Comparison of ENCODE assay signal across 1 cellular context in genomic region chr3:23734481-23734880, GRCh38.
TF ChIP-seq lines count a peak whose summit lies in the region.

No MANE protein-coding gene starts in this region.

TF ChIP-seq in GM23338, 12 proteins besides CTCF, POLR2A, EP300 and RAD21 (continued from another document):
- no peak for TF ChIP-seq ZNF462 (CRISPR knock-in tag; IDR thresholded peaks at IDR 0.05)
- TF ChIP-seq POLR2AphosphoS5 (IDR thresholded peaks at IDR 0.05; ENCODE audit: low read depth): no peak
- no peak for TF ChIP-seq EZH2 (IDR thresholded peaks at IDR 0.05; ENCODE audit: low read depth, unreplicated experiment)
- TF ChIP-seq, protein P1, sequence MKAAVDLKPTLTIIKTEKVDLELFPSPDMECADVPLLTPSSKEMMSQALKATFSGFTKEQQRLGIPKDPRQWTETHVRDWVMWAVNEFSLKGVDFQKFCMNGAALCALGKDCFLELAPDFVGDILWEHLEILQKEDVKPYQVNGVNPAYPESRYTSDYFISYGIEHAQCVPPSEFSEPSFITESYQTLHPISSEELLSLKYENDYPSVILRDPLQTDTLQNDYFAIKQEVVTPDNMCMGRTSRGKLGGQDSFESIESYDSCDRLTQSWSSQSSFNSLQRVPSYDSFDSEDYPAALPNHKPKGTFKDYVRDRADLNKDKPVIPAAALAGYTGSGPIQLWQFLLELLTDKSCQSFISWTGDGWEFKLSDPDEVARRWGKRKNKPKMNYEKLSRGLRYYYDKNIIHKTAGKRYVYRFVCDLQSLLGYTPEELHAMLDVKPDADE (IDR thresholded peaks at IDR 0.05): no peak
- no peak for TF ChIP-seq JUNB (IDR thresholded peaks at IDR 0.05; ENCODE audit: unreplicated experiment)
- TF ChIP-seq, protein P2, sequence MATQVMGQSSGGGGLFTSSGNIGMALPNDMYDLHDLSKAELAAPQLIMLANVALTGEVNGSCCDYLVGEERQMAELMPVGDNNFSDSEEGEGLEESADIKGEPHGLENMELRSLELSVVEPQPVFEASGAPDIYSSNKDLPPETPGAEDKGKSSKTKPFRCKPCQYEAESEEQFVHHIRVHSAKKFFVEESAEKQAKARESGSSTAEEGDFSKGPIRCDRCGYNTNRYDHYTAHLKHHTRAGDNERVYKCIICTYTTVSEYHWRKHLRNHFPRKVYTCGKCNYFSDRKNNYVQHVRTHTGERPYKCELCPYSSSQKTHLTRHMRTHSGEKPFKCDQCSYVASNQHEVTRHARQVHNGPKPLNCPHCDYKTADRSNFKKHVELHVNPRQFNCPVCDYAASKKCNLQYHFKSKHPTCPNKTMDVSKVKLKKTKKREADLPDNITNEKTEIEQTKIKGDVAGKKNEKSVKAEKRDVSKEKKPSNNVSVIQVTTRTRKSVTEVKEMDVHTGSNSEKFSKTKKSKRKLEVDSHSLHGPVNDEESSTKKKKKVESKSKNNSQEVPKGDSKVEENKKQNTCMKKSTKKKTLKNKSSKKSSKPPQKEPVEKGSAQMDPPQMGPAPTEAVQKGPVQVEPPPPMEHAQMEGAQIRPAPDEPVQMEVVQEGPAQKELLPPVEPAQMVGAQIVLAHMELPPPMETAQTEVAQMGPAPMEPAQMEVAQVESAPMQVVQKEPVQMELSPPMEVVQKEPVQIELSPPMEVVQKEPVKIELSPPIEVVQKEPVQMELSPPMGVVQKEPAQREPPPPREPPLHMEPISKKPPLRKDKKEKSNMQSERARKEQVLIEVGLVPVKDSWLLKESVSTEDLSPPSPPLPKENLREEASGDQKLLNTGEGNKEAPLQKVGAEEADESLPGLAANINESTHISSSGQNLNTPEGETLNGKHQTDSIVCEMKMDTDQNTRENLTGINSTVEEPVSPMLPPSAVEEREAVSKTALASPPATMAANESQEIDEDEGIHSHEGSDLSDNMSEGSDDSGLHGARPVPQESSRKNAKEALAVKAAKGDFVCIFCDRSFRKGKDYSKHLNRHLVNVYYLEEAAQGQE (IDR thresholded peaks at IDR 0.05; ENCODE audit: unreplicated experiment): no peak
- TF ChIP-seq CREB1 (CRISPR knock-in tag; IDR thresholded peaks at IDR 0.05; ENCODE audit: low read depth): no peak
- no peak for TF ChIP-seq STAT1 (IDR thresholded peaks at IDR 0.05; ENCODE audit: unreplicated experiment)
- TF ChIP-seq ZNF331 (CRISPR knock-in tag; IDR thresholded peaks at IDR 0.05; ENCODE audit: low read depth): no peak
- TF ChIP-seq EZH2phosphoT487 (IDR thresholded peaks at IDR 0.05; ENCODE audit: unreplicated experiment): no peak
